Comparison of ENCODE assay signal across 13 cellular contexts in the genomic region with DNA sequence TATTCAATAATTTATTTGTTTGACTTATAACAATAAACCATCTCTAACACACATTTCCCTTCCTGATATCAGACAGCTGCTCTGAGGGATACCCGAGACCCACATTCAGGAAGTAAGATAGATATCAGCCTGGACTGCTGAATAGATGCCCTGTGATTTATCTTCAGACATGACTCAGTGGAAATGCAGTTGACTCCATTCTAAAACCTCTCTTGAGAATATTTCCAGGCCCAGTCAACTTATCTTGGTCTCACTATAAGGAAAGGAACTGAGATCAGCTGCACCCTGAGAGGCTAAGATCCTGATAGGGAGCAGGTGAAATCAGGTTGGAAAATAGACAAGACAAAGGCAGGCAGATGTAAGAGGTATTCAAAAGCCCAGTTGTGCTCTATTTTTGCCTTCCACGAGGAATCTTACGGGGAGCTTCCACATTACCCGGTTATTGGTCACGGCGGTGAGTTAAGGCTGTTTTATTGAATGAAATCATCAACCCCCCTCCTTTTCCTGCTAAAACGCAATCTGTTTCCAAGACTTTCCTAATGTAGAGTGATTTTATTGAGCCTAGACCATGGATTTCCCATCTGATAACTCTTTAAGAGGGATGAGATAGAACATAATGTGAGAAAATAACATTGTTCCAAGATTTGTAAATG. TPM values are rescaled to one million over a fixed set of nuclear protein-coding genes. Genes with fewer than 3 reads are reported as not detected.
A peak's percentile ranks its signal among the peaks of the same experiment; 100 is the strongest.
DNase-seq lines count a peak whose midpoint lies in the region; ATAC-seq and TF ChIP-seq lines count a peak whose summit lies in the region.
"Had no signal": no experiment of that assay in that cellular context is flagged by ENCODE, and none has a peak within 500 bp of the region (broad histone marks: within the 10 kb centered on the region; RNA-seq: fewer than 3 reads in every experiment).

No MANE protein-coding gene starts in this region.

- peak overlapping the region; percentile 76 for H3K27ac ChIP-seq in brain microvascular endothelial cell
- H3K27ac ChIP-seq: C4-2B, neutrophil had no signal

- H3K36me3 ChIP-seq in brain microvascular endothelial cell (replicated peaks) (no peaks in the 10 kb centered on the region), kidney epithelial cell (ENCODE audit: control insufficient read depth, insufficient read depth, low read length) (no peaks in the 10 kb centered on the region)
- H3K36me3 ChIP-seq: neutrophil had no signal

- DNase-seq in AG08395 (ENCODE audit: low spot score) (peak; percentile 46), M059J (ENCODE audit: low read depth) (peak; percentile 89), brain microvascular endothelial cell (peak; percentile 82), kidney epithelial cell (ENCODE audit: low read depth) (peak; percentile 34), NCI-H526 (lab: John Stamatoyannopoulos, UW) (no peak), H4 (ENCODE audit: low spot score) (no peak), globus pallidus (ENCODE audit: low spot score) (no peak)

- H3K4me3 ChIP-seq in brain microvascular endothelial cell (ENCODE audit: low read depth, low read length) (peak overlapping the region; percentile 20), kidney epithelial cell (ENCODE audit: low read depth, low read length) (no peak overlapping the region)

- TF ChIP-seq CTCF in brain microvascular endothelial cell (IDR thresholded peaks at IDR 0.05; ENCODE audit: low read depth, low read length, missing control alignments) (no peak), kidney epithelial cell (IDR thresholded peaks at IDR 0.05; ENCODE audit: insufficient read depth, low read length, poor library complexity, severe bottlenecking) (no peak)

- H3K27me3 ChIP-seq in brain microvascular endothelial cell (replicated peaks) (no peaks in the 10 kb centered on the region), kidney epithelial cell (ENCODE audit: control insufficient read depth, insufficient read depth, low read length) (no peaks in the 10 kb centered on the region)

- in situ Hi-C loops in brain microvascular endothelial cell (cut with HindIII; ENCODE audit: low pct_ligation_motif_present, low sequenced_read_pairs): no loop called here

- no peak for ATAC-seq in GM19452 (IDR thresholded peaks at IDR 0.05; ENCODE audit: unreplicated experiment)

RNA-seq across cellular contexts. Expression of a gene that starts 25.5 kb away (rescaled TPM):
- not detected in 2 replicates for total RNA-seq in M059J (2014; rRNA removed; shearing (Covaris generic))
- total RNA-seq in kidney epithelial cell: 0.62 and 0.79 TPM in 2 replicates
- not detected in 2 replicates for total RNA-seq in H4 (2014; rRNA removed; shearing (Covaris generic))
- total RNA-seq: activated CD8-positive, alpha-beta T cell treated with anti-CD3 and anti-CD28 coated beads, Interleukin-2, amount 10 ng/mL, durations not matched to agents 7 days and 5 days; left cardiac atrium; T-helper 1 cell treated with Interleukin-12 subunit alpha and Interleukin-12 subunit beta and Interleukin-4 antibody, amounts not matched to agents 30 ng/mL and 1 ng/mL, for 36 hours had no signal

RNA-seq across cellular contexts. Expression of a gene that starts 27.7 kb away (rescaled TPM):
- 0.15 and 8.3 TPM in 2 replicates for total RNA-seq in M059J (2014; rRNA removed; shearing (Covaris generic))
- total RNA-seq in kidney epithelial cell: 0.38 and 0.48 TPM in 2 replicates
- 0.06 and 0.35 TPM in 2 replicates for total RNA-seq in H4 (2014; rRNA removed; shearing (Covaris generic))
- total RNA-seq: activated CD8-positive, alpha-beta T cell treated with anti-CD3 and anti-CD28 coated beads, Interleukin-2, amount 10 ng/mL, durations not matched to agents 7 days and 5 days; T-helper 1 cell treated with Interleukin-12 subunit alpha and Interleukin-12 subunit beta and Interleukin-4 antibody, amounts not matched to agents 30 ng/mL and 1 ng/mL, for 36 hours had no signal

RNA-seq across cellular contexts. Expression of a gene that starts 33.3 kb away (rescaled TPM):
- not detected in 2 replicates for total RNA-seq in M059J (2014; rRNA removed; shearing (Covaris generic))
- not detected in 2 replicates for total RNA-seq in kidney epithelial cell
- total RNA-seq in H4 (2014; rRNA removed; shearing (Covaris generic)): not detected in 2 replicates
- total RNA-seq: activated CD8-positive, alpha-beta T cell treated with anti-CD3 and anti-CD28 coated beads, Interleukin-2, amount 10 ng/mL, durations not matched to agents 7 days and 5 days; T-helper 1 cell treated with Interleukin-12 subunit alpha and Interleukin-12 subunit beta and Interleukin-4 antibody, amounts not matched to agents 30 ng/mL and 1 ng/mL, for 36 hours had no signal

RNA-seq across cellular contexts. Expression of a gene that starts 52.0 kb away (rescaled TPM):
- not detected in 2 replicates for total RNA-seq in M059J (2014; rRNA removed; shearing (Covaris generic))
- not detected in 2 replicates for total RNA-seq in kidney epithelial cell
- total RNA-seq in H4 (2014; rRNA removed; shearing (Covaris generic)): not detected in 2 replicates
- total RNA-seq: activated CD8-positive, alpha-beta T cell treated with anti-CD3 and anti-CD28 coated beads, Interleukin-2, amount 10 ng/mL, durations not matched to agents 7 days and 5 days; left cardiac atrium; T-helper 1 cell treated with Interleukin-12 subunit alpha and Interleukin-12 subunit beta and Interleukin-4 antibody, amounts not matched to agents 30 ng/mL and 1 ng/mL, for 36 hours had no signal

Comparison
In these comparisons a context has a peak if more than half of its experiments do, and no peak if none do; other contexts are left out.
1. DNase-seq: peak in AG08395 (single experiment), M059J (single experiment), brain microvascular endothelial cell (single experiment) and kidney epithelial cell (single experiment); none in NCI-H526 (0 of 2), H4 (single experiment) and globus pallidus (single experiment).